In the genomic region with DNA sequence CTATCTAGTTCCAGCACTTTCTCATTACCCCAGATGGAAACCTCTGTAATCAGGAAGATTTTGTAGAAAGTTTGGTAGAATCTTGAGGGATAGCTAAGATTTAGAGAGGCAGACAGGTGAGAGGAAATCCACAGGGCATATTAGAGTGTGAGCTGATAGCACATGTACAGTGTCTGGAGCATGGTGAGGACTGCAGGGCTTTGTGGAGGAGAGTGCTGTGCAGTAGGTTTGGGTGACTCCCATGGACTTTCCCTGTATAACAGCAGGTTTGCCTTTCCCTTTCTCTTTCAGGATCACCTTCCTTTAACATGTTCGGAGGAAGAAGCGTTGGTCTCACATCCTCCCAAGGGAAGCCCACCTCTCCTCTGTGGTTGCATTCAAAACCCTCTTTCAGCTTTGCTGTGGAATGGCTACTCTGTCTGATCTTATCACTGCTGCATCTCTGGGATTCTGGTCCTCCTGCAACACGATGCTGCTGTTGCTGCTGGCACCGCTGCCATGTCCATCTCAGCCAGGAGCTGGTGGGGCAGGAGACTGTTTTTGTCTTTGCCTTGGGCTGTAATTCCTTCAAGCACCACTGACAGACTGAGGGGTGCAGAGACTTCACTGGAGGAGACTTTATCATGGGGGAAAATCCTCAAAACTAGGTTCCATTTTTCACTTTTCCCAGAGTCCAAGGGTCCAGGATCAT, we compare ENCODE assay signal across 24 cellular contexts. TPM values are rescaled to one million over a fixed set of nuclear protein-coding genes. Genes with fewer than 3 reads are reported as not detected.
DNase-seq lines count a peak whose midpoint lies in the region; ATAC-seq, FAIRE-seq and TF ChIP-seq lines count a peak whose summit lies in the region.
"Had no signal": no experiment of that assay in that cellular context is flagged by ENCODE, and none has a peak within 500 bp of the region (broad histone marks: within the 10 kb centered on the region; RNA-seq: fewer than 3 reads in every experiment).

No MANE protein-coding gene starts in this region.

- peak overlapping the region; percentile 92 for H2AFZ ChIP-seq in GM23338
- H2AFZ ChIP-seq in HCT116 (ENCODE audit: low read depth, low read length, poor library complexity, severe bottlenecking): no peak overlapping the region
- H2AFZ ChIP-seq in K562 (ENCODE audit: low read depth, low read length): no peak overlapping the region
- no peak overlapping the region for H2AFZ ChIP-seq in neural progenitor cell (replicated peaks)
- H2AFZ ChIP-seq: GM23248 had no signal

- H3K4me3 Mint-ChIP-seq in GM23338 (no peak overlapping the region), neural progenitor cell (peak overlapping the region; percentile 5)
- H3K4me3 Mint-ChIP-seq: CD4-positive, CD25-positive, alpha-beta regulatory T cell; CD8-positive, alpha-beta memory T cell; IgD-negative memory B cell had no signal

- no peaks in the 10 kb centered on the region for H3K79me2 ChIP-seq in GM23338 (replicated peaks; ENCODE audit: insufficient read depth)
- no peaks in the 10 kb centered on the region for H3K79me2 ChIP-seq in HCT116 (ENCODE audit: insufficient read depth, low read length)
- no peaks in the 10 kb centered on the region for H3K79me2 ChIP-seq in K562 (ENCODE audit: control insufficient read depth, insufficient read depth, low read length)
- no peaks in the 10 kb centered on the region for H3K79me2 ChIP-seq in neural progenitor cell (ENCODE audit: low read depth)

- H3K9me2 ChIP-seq in GM23338 (ENCODE audit: insufficient read depth): no peaks in the 10 kb centered on the region; the same call in 1 of the 2 replicates
- no peaks in the 10 kb centered on the region for H3K9me2 ChIP-seq in HCT116 (ENCODE audit: insufficient read depth)

- H3K4me1 Mint-ChIP-seq in GM23338: peaks cover 7% of the 10 kb centered on the region; the same call in 2 of the 3 replicates
- H3K4me1 Mint-ChIP-seq in neural progenitor cell: peaks cover 23% of the 10 kb centered on the region
- H3K4me1 Mint-ChIP-seq: CD4-positive, CD25-positive, alpha-beta regulatory T cell; IgD-negative memory B cell had no signal

- TF ChIP-seq EP300 in K562 (IDR thresholded peaks at IDR 0.05; ENCODE audit: low read length): no peak

- peaks cover 9% of the 10 kb centered on the region for H3K27me3 Mint-ChIP-seq in GM23338 (ENCODE audit: insufficient read depth, low read depth, poor library complexity)
- H3K27me3 Mint-ChIP-seq in neural progenitor cell (ENCODE audit: insufficient read depth, low read depth): peaks cover 2% of the 10 kb centered on the region

- no peaks in the 10 kb centered on the region for H4K20me1 ChIP-seq in GM23338 (replicated peaks; ENCODE audit: insufficient read depth)
- no peaks in the 10 kb centered on the region for H4K20me1 ChIP-seq in HCT116 (ENCODE audit: insufficient read depth)
- H4K20me1 ChIP-seq in K562 (replicated peaks; ENCODE audit: control insufficient read depth, insufficient read depth, low read length): no peaks in the 10 kb centered on the region
- H4K20me1 ChIP-seq in neural progenitor cell (ENCODE audit: low read depth): peaks cover 5% of the 10 kb centered on the region

- H3K9me3 Mint-ChIP-seq in GM23338: no peaks in the 10 kb centered on the region; the same call in 2 of the 3 replicates
- H3K9me3 Mint-ChIP-seq in neural progenitor cell: no peaks in the 10 kb centered on the region

- in situ Hi-C loops in K562 (cut with MboI): no loop called here

- 0% methylated on average over 4 of the region's 4 CpGs for WGBS in K562 (ENCODE audit: insufficient coverage, low coverage, missing lambda C conversion rate)

- CTCF ChIA-PET in HCT116 (lab: Charles Lee) (no interaction called here), K562 (lab: Yijun Ruan, JAX; ENCODE audit: low intra/inter-chr PET ratio) (no interaction called here)

- H3K4me2 ChIP-seq in GM23338 (no peak overlapping the region), HCT116 (ENCODE audit: low read length) (no peak overlapping the region), K562 (ENCODE audit: insufficient read depth, low read length) (no peak overlapping the region), neural progenitor cell (no peak overlapping the region)

- DNase-seq in GM23338 (ENCODE audit: low spot score): peak; percentile 22
- no peak for DNase-seq in HCT116 (ENCODE audit: low read depth, low spot score)
- no peak for DNase-seq in K562 (ENCODE audit: extremely low read depth in 1 of 4, low spot score in 3 of 4)
- no peak for DNase-seq in neural progenitor cell (ENCODE audit: low spot score)
- DNase-seq in ascending aorta (ENCODE audit: low spot score in 2 of 2): no peak
- DNase-seq: ACHN; BE2C; C1 segment of cervical spinal cord; CD4-positive, CD25-positive, alpha-beta regulatory T cell; CD8-positive, alpha-beta memory T cell; COR-L47; DMS 273 treated with DMSO at 0.1 percent for 48 hours; DMS53; GDM1; GM23248; H7; KG1 had no signal

- TF ChIP-seq CTCF in GM23338 (conservative IDR thresholded peaks at IDR 0.05; ENCODE audit: low read depth in 2 of 2): no peak
- peak in 1 of 3 experiments; percentile 25; a peak in 1 of 6 replicates for TF ChIP-seq CTCF in HCT116 (IDR thresholded peaks at IDR 0.05 in 2 of 3, conservative IDR thresholded peaks at IDR 0.05 in 1 of 3; ENCODE audit: borderline replicate concordance in 1 of 3, insufficient read depth in 1 of 3, low read depth in 2 of 3, low read length in 2 of 3)
- TF ChIP-seq CTCF in K562 (IDR thresholded peaks at IDR 0.05 in 2 of 3, conservative IDR thresholded peaks at IDR 0.05 in 1 of 3; ENCODE audit: insufficient read depth in 2 of 3, low read depth in 1 of 3, low read length in 3 of 3): no peak
- TF ChIP-seq CTCF in neural progenitor cell (IDR thresholded peaks at IDR 0.05): no peak
- no peak for TF ChIP-seq CTCF in ascending aorta (IDR thresholded peaks at IDR 0.05)

- H3K9ac ChIP-seq in HCT116 (ENCODE audit: low read length) (no peak overlapping the region), K562 (ENCODE audit: insufficient read depth in 1 of 2, low read depth in 2 of 2, low read length in 2 of 2) (no peak overlapping the region), neural progenitor cell (no peak overlapping the region)
- H3K9ac ChIP-seq: GM23248 had no signal

- H3K27me3 ChIP-seq in GM23338 (ENCODE audit: insufficient read depth) (no peaks in the 10 kb centered on the region), HCT116 (ENCODE audit: insufficient read depth, low read length) (no peaks in the 10 kb centered on the region), K562 (ENCODE audit: control insufficient read depth in 2 of 2, insufficient read depth in 2 of 2, low read length in 2 of 2) (peaks cover 3 to 11% of the 10 kb centered on the region in 2 experiments; a peak in 2 of 5 replicates), neural progenitor cell (peaks cover 35% of the 10 kb centered on the region), ascending aorta (no peaks in the 10 kb centered on the region)
- H3K27me3 ChIP-seq: BE2C had no signal

- no peaks in the 10 kb centered on the region; the same call in 1 of the 2 replicates for H3K36me3 ChIP-seq in GM23338 (ENCODE audit: insufficient read depth)
- H3K36me3 ChIP-seq in HCT116 (ENCODE audit: control insufficient read depth in 1 of 2, insufficient read depth in 2 of 2, low read length in 2 of 2): no peaks in the 10 kb centered on the region
- no peaks in the 10 kb centered on the region for H3K36me3 ChIP-seq in K562 (ENCODE audit: control insufficient read depth, insufficient read depth, low read length)
- no peaks in the 10 kb centered on the region for H3K36me3 ChIP-seq in neural progenitor cell
- H3K36me3 ChIP-seq in ascending aorta: no peaks in the 10 kb centered on the region
- H3K36me3 ChIP-seq: BE2C had no signal

- no TSS peak for BruUV-seq in HCT116 (replicated peaks; lab: Mats Ljungman, UMichigan)
- no TSS peak for BruUV-seq in K562 (replicated peaks; lab: Mats Ljungman, UMichigan)

- RAD21 ChIA-PET in HCT116 (lab: Charles Lee; ENCODE audit: low non-redundant PET in 1 of 2, low total read pairs in 2 of 2, uncharacterized antibody in 2 of 2, unreplicated experiment in 2 of 2): no interaction called here

- H3K4me1 ChIP-seq in GM23338 (ENCODE audit: insufficient read depth) (no peaks in the 10 kb centered on the region; the same call in 1 of the 2 replicates), HCT116 (ENCODE audit: control insufficient read depth in 1 of 2, insufficient read depth in 2 of 2, low read length in 2 of 2) (no peaks in the 10 kb centered on the region), K562 (replicated peaks in 1 of 2; ENCODE audit: control insufficient read depth in 2 of 2, insufficient read depth in 2 of 2, low read length in 2 of 2) (no peaks in the 10 kb centered on the region), neural progenitor cell (peaks cover 22% of the 10 kb centered on the region), ascending aorta (no peaks in the 10 kb centered on the region)
- H3K4me1 ChIP-seq: BE2C had no signal

- ATAC-seq in GM23338: peak; percentile 81
- ATAC-seq in HCT116: peak; percentile 68
- ATAC-seq in K562: peak; percentile 51
- no peak for ATAC-seq in esophagus mucosa
- no peak for ATAC-seq in GM19035 (IDR thresholded peaks at IDR 0.05; ENCODE audit: unreplicated experiment)
- ATAC-seq: HepG2 had no signal

- no peaks in the 10 kb centered on the region for H3K9me1 ChIP-seq in K562 (ENCODE audit: control insufficient read depth, insufficient read depth, low read length)

- POLR2A ChIA-PET in HCT116 (lab: Charles Lee): no interaction called here
- POLR2A ChIA-PET in K562 (lab: Yijun Ruan, JAX): no interaction called here

- intact Hi-C loops in HCT116 (cut with micrococcal nuclease): no loop called here
- intact Hi-C loops in K562 (cut with micrococcal nuclease): no loop called here
- intact Hi-C loops in ascending aorta (cut with DNase I): no loop called here

- no peak for FAIRE-seq in K562 (lab: Jason Lieb, UNC)
- FAIRE-seq: A204.1, GM12892, GM19239 had no signal

- H3K36me3 Mint-ChIP-seq in GM23338 (ENCODE audit: low read depth) (no peaks in the 10 kb centered on the region), neural progenitor cell (no peaks in the 10 kb centered on the region)
- H3K36me3 Mint-ChIP-seq: CD8-positive, alpha-beta memory T cell; IgD-negative memory B cell had no signal

- no peaks in the 10 kb centered on the region for H3K9me3 ChIP-seq in HCT116 (ENCODE audit: control insufficient read depth in 1 of 2, insufficient read depth in 1 of 2, low read depth in 1 of 2, low read length in 2 of 2)
- no peaks in the 10 kb centered on the region for H3K9me3 ChIP-seq in K562 (replicated peaks; ENCODE audit: control insufficient read depth, insufficient read depth, low read depth, low read length)
- no peaks in the 10 kb centered on the region for H3K9me3 ChIP-seq in neural progenitor cell (ENCODE audit: low read depth)
- H3K9me3 ChIP-seq in ascending aorta: no peaks in the 10 kb centered on the region
- H3K9me3 ChIP-seq: BE2C had no signal

- TF ChIP-seq RAD21 in HCT116 (IDR thresholded peaks at IDR 0.05; ENCODE audit: low read depth) (no peak), K562 (CRISPR knock-in tag; conservative IDR thresholded peaks at IDR 0.05 in 1 of 2, IDR thresholded peaks at IDR 0.05 in 1 of 2) (no peak)

- H3K27ac ChIP-seq in GM23338 (ENCODE audit: low read depth) (no peak overlapping the region), HCT116 (ENCODE audit: low read depth, low read length) (no peak overlapping the region), K562 (ENCODE audit: extremely low read depth, low read depth, low read length) (no peak overlapping the region), neural progenitor cell (no peak overlapping the region), ascending aorta (no peak overlapping the region)
- H3K27ac ChIP-seq: GM23248 had no signal

- TF ChIP-seq POLR2A in HCT116 (IDR thresholded peaks at IDR 0.05; ENCODE audit: borderline replicate concordance, extremely low read depth, insufficient read depth, insufficient read length) (no peak), K562 (conservative IDR thresholded peaks at IDR 0.05) (no peak)

- H3F3A ChIP-seq in GM23338 (replicated peaks; ENCODE audit: low read depth) (no peaks in the 10 kb centered on the region), neural progenitor cell (ENCODE audit: low read depth) (peaks cover 20% of the 10 kb centered on the region)

- no peak overlapping the region for H3K4me3 ChIP-seq in GM23338
- H3K4me3 ChIP-seq in HCT116 (replicated peaks in 1 of 2; ENCODE audit: low read depth in 1 of 2, low read length in 2 of 2): no peak overlapping the region
- H3K4me3 ChIP-seq in K562: no peak overlapping the region
- no peak overlapping the region for H3K4me3 ChIP-seq in neural progenitor cell
- no peak overlapping the region for H3K4me3 ChIP-seq in ascending aorta
- H3K4me3 ChIP-seq: GM23248 had no signal

- H3K27ac Mint-ChIP-seq in GM23338 (no peak overlapping the region), neural progenitor cell (no peak overlapping the region)
- H3K27ac Mint-ChIP-seq: CD4-positive, CD25-positive, alpha-beta regulatory T cell; CD8-positive, alpha-beta memory T cell; IgD-negative memory B cell had no signal

RNA-seq across cellular contexts. Expression of a gene that starts 7.8 kb away (rescaled TPM):
- 46.5 and 49.1 TPM in 2 replicates for total RNA-seq in GM23338 (2014; rRNA removed; shearing (Covaris generic))
- 37.8 and 45.0 TPM in 2 replicates for polyA plus RNA-seq in GM23338 (2016; fragmentation: Nextera tagmentation; extraction: Ambion mirVana)
- 6.5 TPM for total RNA-seq in HCT116 (2021; ENCODE audit: unreplicated experiment)
- 1.7 and 1.9 TPM in 2 replicates for polyA plus RNA-seq in HCT116 (2012)
- not detected in 2 replicates for total RNA-seq in K562 (2011; cell fraction: chromatin; rRNA removed; ENCODE audit: low replicate concordance)
- total RNA-seq in K562 (2011; cell fraction: nucleolus; rRNA removed): not detected in 2 replicates
- total RNA-seq in K562 (2011; cell fraction: nucleoplasm; rRNA removed): not detected in 2 replicates
- not detected in 2 replicates for total RNA-seq in K562 (2014; rRNA removed)
- total RNA-seq in K562 (2014; rRNA removed; fragmentation: Illumina TruSeq; extraction: Trizol): not detected in 2 replicates
- not detected in 2 replicates for total RNA-seq in K562 (2015; rRNA removed; fragmentation: Illumina TruSeq; extraction: Trizol)
- total RNA-seq in K562 (2021): 0.09 TPM in 2 replicates
- polyA plus RNA-seq in K562 (2011; rRNA removed): 0.01 TPM in 1 of 2 replicates, not detected in the other
- not detected in 2 replicates for polyA plus RNA-seq in K562 (2011; cell fraction: cytosol; rRNA removed)
- not detected in 2 replicates for polyA plus RNA-seq in K562 (2011; cell fraction: nucleus; rRNA removed)
- 0.03 TPM in 2 replicates for polyA plus RNA-seq in K562 (2012)
- 0.01 TPM in 1 of 2 replicates, not detected in the other for polyA plus RNA-seq in K562 (2014; fragmentation: Illumina TruSeq; extraction: Trizol)
- not detected for polyA plus RNA-seq in K562 (2014; fragmentation: Nextera tagmentation; extraction: Ambion mirVana)
- not detected in 2 replicates for polyA plus RNA-seq in K562 (2014; rRNA removed)
- not detected in 2 replicates for polyA minus RNA-seq in K562 (2011; rRNA and poly(A)+ RNA removed)
- not detected in 2 replicates for polyA minus RNA-seq in K562 (2011; cell fraction: cytosol; rRNA and poly(A)+ RNA removed)
- not detected in 2 replicates for polyA minus RNA-seq in K562 (2011; cell fraction: nucleus; rRNA and poly(A)+ RNA removed)
- 53.0 and 63.1 TPM in 2 replicates for total RNA-seq in neural progenitor cell (ENCODE audit: low replicate concordance)
- 0.08 TPM for total RNA-seq in esophagus mucosa
- 6.2 TPM for total RNA-seq in ascending aorta

Comparison
In these comparisons a context has a peak if more than half of its experiments do, and no peak if none do; other contexts are left out.
1. ATAC-seq: peak in GM23338 (single experiment), HCT116 (single experiment) and K562 (single experiment); none in esophagus mucosa (single experiment) and GM19035 (single experiment).